8 cellular contexts compared by ENCODE assay signal in the genomic region with DNA sequence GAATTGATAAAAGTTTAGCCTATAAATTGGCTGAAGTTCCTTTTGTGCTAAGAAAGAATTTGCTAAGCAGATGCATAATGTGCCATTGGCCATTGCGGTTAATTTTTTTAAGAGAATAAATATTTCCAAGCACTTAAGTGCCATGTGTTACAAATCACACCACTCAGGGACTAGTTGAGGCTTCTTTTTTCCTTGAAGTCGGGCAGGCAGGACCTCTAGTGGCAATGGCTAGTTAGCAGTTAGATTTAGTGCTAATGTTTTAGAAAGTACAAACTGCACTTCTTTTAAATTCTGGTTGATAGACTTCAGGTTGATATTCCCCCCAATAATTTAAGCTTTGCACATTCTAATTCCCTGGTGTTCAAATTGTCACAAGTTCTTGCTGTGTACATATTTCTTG.
A peak's percentile ranks its signal among the peaks of the same experiment; 100 is the strongest.
DNase-seq lines count a peak whose midpoint lies in the region; ATAC-seq and TF ChIP-seq lines count a peak whose summit lies in the region.

No MANE protein-coding gene starts in this region.

- no peak overlapping the region for H3K27ac Mint-ChIP-seq in brain
- H3K27ac Mint-ChIP-seq in activated CD4-positive, alpha-beta T cell treated with anti-CD3 and anti-CD28 coated beads, Interleukin-2, amount 10 ng/mL, durations not matched to agents 24 days and 14 days: no peak overlapping the region
- H3K27ac Mint-ChIP-seq in stimulated activated memory B cell treated with anti-CD40 and anti-IgM and Interleukin-4, amounts not matched to agents 10 μg/mL and 1 μg/mL and 100 μg/mL, for 72 hours: no peak overlapping the region

- H3K79me2 ChIP-seq in KMS-11 (ENCODE audit: insufficient read depth, low read depth): no peaks in the 10 kb centered on the region

- no peak overlapping the region for H3K4me3 Mint-ChIP-seq in brain
- H3K4me3 Mint-ChIP-seq in activated CD4-positive, alpha-beta T cell treated with anti-CD3 and anti-CD28 coated beads, Interleukin-2, amount 10 ng/mL, durations not matched to agents 24 days and 14 days: no peak overlapping the region
- no peak overlapping the region for H3K4me3 Mint-ChIP-seq in stimulated activated memory B cell treated with anti-CD40 and anti-IgM and Interleukin-4, amounts not matched to agents 10 μg/mL and 1 μg/mL and 100 μg/mL, for 72 hours

- TF ChIP-seq CTCF in KMS-11 (conservative IDR thresholded peaks at IDR 0.05; ENCODE audit: low read depth, low read length): 0 out of 2 replicates have a peak, but pooled peaks have one; percentile 14
- peak; percentile 47 to 73 for TF ChIP-seq CTCF in brain (conservative IDR thresholded peaks at IDR 0.05)
- TF ChIP-seq CTCF in Peyer's patch (IDR thresholded peaks at IDR 0.05): peak in 1 of 6 experiments; percentile 2

- no peak overlapping the region for H3K4me3 ChIP-seq in KMS-11 (IDR thresholded peaks at IDR 0.05; ENCODE audit: insufficient read depth, low read depth, low read length)
- H3K4me3 ChIP-seq in Peyer's patch: no peak overlapping the region

- peaks cover 19% of the 10 kb centered on the region for H3K36me3 Mint-ChIP-seq in brain
- H3K36me3 Mint-ChIP-seq in activated CD4-positive, alpha-beta T cell treated with anti-CD3 and anti-CD28 coated beads, Interleukin-2, amount 10 ng/mL, durations not matched to agents 24 days and 14 days (ENCODE audit: low read depth): no peaks in the 10 kb centered on the region
- H3K36me3 Mint-ChIP-seq in stimulated activated memory B cell treated with anti-CD40 and anti-IgM and Interleukin-4, amounts not matched to agents 10 μg/mL and 1 μg/mL and 100 μg/mL, for 72 hours: no peaks in the 10 kb centered on the region

- H2AFZ ChIP-seq in KMS-11 (ENCODE audit: low read depth): no peak overlapping the region

- ATAC-seq in stimulated activated memory B cell treated with anti-CD40 and anti-IgM and Interleukin-4, amounts not matched to agents 10 μg/mL and 1 μg/mL and 100 μg/mL, for 72 hours: no peak

- H3K9me3 ChIP-seq in Peyer's patch: no peaks in the 10 kb centered on the region

- peaks cover 12% of the 10 kb centered on the region for H3K4me1 ChIP-seq in KMS-11 (ENCODE audit: low read depth, poor library complexity, severe bottlenecking)
- H3K4me1 ChIP-seq in Peyer's patch: no peaks in the 10 kb centered on the region

- TF ChIP-seq POLR2A in Peyer's patch (IDR thresholded peaks at IDR 0.05): no peak

- no peaks in the 10 kb centered on the region for H3K36me3 ChIP-seq in KMS-11 (ENCODE audit: insufficient read depth)
- H3K36me3 ChIP-seq in Peyer's patch: no peaks in the 10 kb centered on the region

- no peaks in the 10 kb centered on the region for H3K4me1 Mint-ChIP-seq in brain
- no peaks in the 10 kb centered on the region for H3K4me1 Mint-ChIP-seq in activated CD4-positive, alpha-beta T cell treated with anti-CD3 and anti-CD28 coated beads, Interleukin-2, amount 10 ng/mL, durations not matched to agents 24 days and 14 days
- no peaks in the 10 kb centered on the region for H3K4me1 Mint-ChIP-seq in stimulated activated memory B cell treated with anti-CD40 and anti-IgM and Interleukin-4, amounts not matched to agents 10 μg/mL and 1 μg/mL and 100 μg/mL, for 72 hours

- peaks cover 3% of the 10 kb centered on the region for H3K27me3 Mint-ChIP-seq in brain
- peaks cover 20% of the 10 kb centered on the region for H3K27me3 Mint-ChIP-seq in activated CD4-positive, alpha-beta T cell treated with anti-CD3 and anti-CD28 coated beads, Interleukin-2, amount 10 ng/mL, durations not matched to agents 24 days and 14 days
- H3K27me3 Mint-ChIP-seq in stimulated activated memory B cell treated with anti-CD40 and anti-IgM and Interleukin-4, amounts not matched to agents 10 μg/mL and 1 μg/mL and 100 μg/mL, for 72 hours: no peaks in the 10 kb centered on the region

- H3K27me3 ChIP-seq in KMS-11 (ENCODE audit: insufficient read depth, low read depth): no peaks in the 10 kb centered on the region
- no peaks in the 10 kb centered on the region for H3K27me3 ChIP-seq in Peyer's patch

- H3K27ac ChIP-seq in KMS-11 (no peak overlapping the region), Peyer's patch (no peak overlapping the region)

- DNase-seq in EH (ENCODE audit: low read depth): peak; percentile 40
- peak; percentile 76 for DNase-seq in medulla oblongata (ENCODE audit: extremely low spot score)
- no peak for DNase-seq in COLO668 (lab: John Stamatoyannopoulos, UW; ENCODE audit: unreplicated experiment)
- DNase-seq in Peyer's patch: no peak
- no peak for DNase-seq in activated CD4-positive, alpha-beta T cell treated with anti-CD3 and anti-CD28 coated beads, Interleukin-2, amount 10 ng/mL, durations not matched to agents 24 days and 14 days

- H4K20me1 ChIP-seq in KMS-11 (ENCODE audit: insufficient read depth): no peaks in the 10 kb centered on the region

- no peak overlapping the region for H3K9ac ChIP-seq in KMS-11

- peaks cover 1 to 16% (median 6%) of the 10 kb centered on the region in 5 experiments for H3K9me3 Mint-ChIP-seq in brain
- H3K9me3 Mint-ChIP-seq in activated CD4-positive, alpha-beta T cell treated with anti-CD3 and anti-CD28 coated beads, Interleukin-2, amount 10 ng/mL, durations not matched to agents 24 days and 14 days: no peaks in the 10 kb centered on the region
- H3K9me3 Mint-ChIP-seq in stimulated activated memory B cell treated with anti-CD40 and anti-IgM and Interleukin-4, amounts not matched to agents 10 μg/mL and 1 μg/mL and 100 μg/mL, for 72 hours: peaks cover 2% of the 10 kb centered on the region

- no peak overlapping the region for H3K4me2 ChIP-seq in KMS-11

- intact Hi-C loops in activated CD4-positive, alpha-beta T cell treated with anti-CD3 and anti-CD28 coated beads, Interleukin-2, amount 10 ng/mL, durations not matched to agents 24 days and 14 days (cut with micrococcal nuclease): loop anchor here (5.0 kb wide), 1 partner anchor 242 kb away; no protein-coding TSS in a partner anchor

Comparison
In these comparisons a context has a peak if more than half of its experiments do, and no peak if none do; other contexts are left out.
1. DNase-seq: peak in EH (single experiment) and medulla oblongata (single experiment); none in COLO668 (single experiment), Peyer's patch (0 of 3) and activated CD4-positive, alpha-beta T cell treated with anti-CD3 and anti-CD28 coated beads, Interleukin-2, amount 10 ng/mL, durations not matched to agents 24 days and 14 days (single experiment).